ENCODE assay signal across 11 cellular contexts in the genomic region with DNA sequence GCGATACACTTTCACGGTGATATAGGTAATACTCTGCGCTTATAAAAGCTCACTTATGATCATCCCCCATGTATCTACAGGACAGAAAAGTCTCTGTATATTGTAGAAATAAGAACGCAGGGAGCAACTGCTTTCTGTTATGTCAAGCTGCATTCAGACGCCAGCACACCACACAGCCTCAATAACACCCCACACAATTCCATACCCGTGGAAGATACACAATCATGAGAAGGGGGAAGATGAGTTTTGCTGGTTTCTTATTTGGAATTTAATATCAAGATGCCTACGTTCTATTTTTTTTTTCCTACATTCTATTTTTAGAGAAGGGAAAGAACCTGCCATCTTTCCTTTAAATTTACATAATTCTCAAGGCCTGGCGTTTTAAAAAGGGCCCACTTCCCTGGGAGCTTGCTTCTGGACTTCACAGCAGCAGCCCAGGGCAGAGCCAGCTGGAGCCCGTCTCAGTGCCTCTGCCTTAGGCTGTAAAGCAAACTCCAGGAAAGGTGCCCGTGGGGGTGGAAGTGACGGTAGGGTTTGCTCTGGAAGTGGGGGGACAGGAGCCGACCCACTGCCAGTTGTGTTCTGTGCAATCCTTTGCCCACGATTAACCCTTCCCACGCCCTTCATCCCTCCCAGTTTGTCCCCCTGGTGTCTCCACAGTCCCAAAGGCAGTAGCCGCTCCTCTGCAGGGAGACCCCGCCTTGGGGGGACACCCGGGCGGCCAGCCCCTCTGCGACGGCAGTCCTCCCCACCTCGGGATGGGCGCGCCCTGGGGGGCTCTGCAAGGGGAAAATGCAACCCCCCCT. TPM values are rescaled to one million over a fixed set of nuclear protein-coding genes. Genes with fewer than 3 reads are reported as not detected.
DNase-seq lines count a peak whose midpoint lies in the region; ATAC-seq and TF ChIP-seq lines count a peak whose summit lies in the region.
"Had no signal": no experiment of that assay in that cellular context is flagged by ENCODE, and none has a peak within 500 bp of the region (broad histone marks: within the 10 kb centered on the region; RNA-seq: fewer than 3 reads in every experiment).

No MANE protein-coding gene starts in this region.

- H3K27me3 ChIP-seq in MG63 (no peaks in the 10 kb centered on the region), thyroid gland (no peaks in the 10 kb centered on the region)

- no peak for ATAC-seq in HG02973 (IDR thresholded peaks at IDR 0.05; ENCODE audit: unreplicated experiment)
- no peak for ATAC-seq in GM18858 (IDR thresholded peaks at IDR 0.05; ENCODE audit: unreplicated experiment)
- ATAC-seq: effector memory CD8-positive, alpha-beta T cell; Panc1 had no signal

- H3K4me3 ChIP-seq in MG63 (peak overlapping the region; percentile 73), mesodermal cell (ENCODE audit: extremely low read depth, insufficient read depth, low read length, poor library complexity, severe bottlenecking) (peak overlapping the region; percentile 37), thyroid gland (replicated peaks in 1 of 3) (peak overlapping the region in 1 of 3 donors; percentile 29)

- H3K4me1 Mint-ChIP-seq in endothelial cell (ENCODE audit: unreplicated experiment) = peaks cover 26% of the 10 kb centered on the region

- no peak overlapping the region for H3K27ac Mint-ChIP-seq in endothelial cell (ENCODE audit: unreplicated experiment)
- H3K27ac Mint-ChIP-seq: effector memory CD8-positive, alpha-beta T cell had no signal

- no peak for TF ChIP-seq CTCF in endothelial cell (IDR thresholded peaks at IDR 0.05; ENCODE audit: unreplicated experiment)
- TF ChIP-seq CTCF in thyroid gland (IDR thresholded peaks at IDR 0.05) = no peak

- H3K27ac ChIP-seq in mesodermal cell (ENCODE audit: low read depth, low read length, severe bottlenecking) (no peak overlapping the region), thyroid gland (peak overlapping the region in 2 of 3 donors; percentile 19 to 47)

- DNase-seq in MG63 = peak; percentile 61
- peak; percentile 22 for DNase-seq in endothelial cell (ENCODE audit: low spot score)
- peak in 1 of 2 donors; percentile 41 for DNase-seq in thyroid gland
- DNase-seq in inferior parietal cortex (ENCODE audit: extremely low spot score) = no peak
- DNase-seq in stimulated activated CD8-positive, alpha-beta memory T cell treated with anti-CD3 and anti-CD28 coated beads, Interleukin-4, amount 100 ng/mL, for 48 hours = no peak
- DNase-seq: effector memory CD8-positive, alpha-beta T cell; Karpas-422 had no signal

- H3K36me3 ChIP-seq in MG63 (peaks cover 23% of the 10 kb centered on the region), mesodermal cell (ENCODE audit: control insufficient read depth, insufficient read depth, low read length) (peaks cover 13% of the 10 kb centered on the region), thyroid gland (peaks cover 3 to 6% of the 10 kb centered on the region in 2 donors)

- H3K27me3 Mint-ChIP-seq in endothelial cell (ENCODE audit: unreplicated experiment) = peaks cover 17% of the 10 kb centered on the region
- H3K27me3 Mint-ChIP-seq: effector memory CD8-positive, alpha-beta T cell had no signal

- WGBS in mesodermal cell (ENCODE audit: insufficient coverage in 2 of 2), 2 experiments = 12 to 23% methylated on average over 5 to 6 of the region's 23 CpGs
- 44 to 71% methylated on average over 18 to 23 of the region's 23 CpGs for WGBS in thyroid gland, 2 donors

- intact Hi-C loops in thyroid gland (cut with DNase I) = loop anchor here (10.0 kb wide), 1 partner anchor 129 kb away; no protein-coding TSS in a partner anchor

- H3K4me1 ChIP-seq in mesodermal cell (ENCODE audit: control insufficient read depth, insufficient read depth, low read length, poor library complexity, severe bottlenecking) = peaks cover 7% of the 10 kb centered on the region
- H3K4me1 ChIP-seq in thyroid gland = peaks cover 21 to 39% of the 10 kb centered on the region in 2 donors

- no peaks in the 10 kb centered on the region for H3K9me3 Mint-ChIP-seq in endothelial cell (ENCODE audit: unreplicated experiment)
- H3K9me3 Mint-ChIP-seq: effector memory CD8-positive, alpha-beta T cell had no signal

- TF ChIP-seq POLR2A in thyroid gland (IDR thresholded peaks at IDR 0.05) = no peak

- no peak overlapping the region for H3K4me3 Mint-ChIP-seq in endothelial cell (ENCODE audit: unreplicated experiment)

- H3K9me3 ChIP-seq in MG63 = no peaks in the 10 kb centered on the region
- H3K9me3 ChIP-seq in mesodermal cell (ENCODE audit: control insufficient read depth, low read length) = no peaks in the 10 kb centered on the region
- H3K9me3 ChIP-seq in thyroid gland = no peaks in the 10 kb centered on the region

- H3K36me3 Mint-ChIP-seq in endothelial cell (ENCODE audit: low read depth, unreplicated experiment) = peaks cover 13% of the 10 kb centered on the region

RNA-seq across cellular contexts. Expression of a gene that starts 5.3 kb away (rescaled TPM):
- 8.0 and 21.6 TPM in 2 replicates for total RNA-seq in MG63 (2014; rRNA removed; shearing (Covaris generic); ENCODE audit: low replicate concordance)
- total RNA-seq in endothelial cell (ENCODE audit: unreplicated experiment) = 26.3 TPM
- 20.0 TPM for polyA plus RNA-seq in mesodermal cell (2013, experiment 1 of 2)
- polyA plus RNA-seq in mesodermal cell (2013, experiment 2 of 2) = 16.5 TPM
- 10 to 100 TPM; 19.3 to 62.7 (median 36.9) TPM for total RNA-seq in thyroid gland

RNA-seq across cellular contexts. Expression of a gene that starts 6.9 kb away (rescaled TPM):
- total RNA-seq in MG63 (2014; rRNA removed; shearing (Covaris generic); ENCODE audit: low replicate concordance) = 4.4 and 4.5 TPM in 2 replicates
- 16.3 TPM for total RNA-seq in endothelial cell (ENCODE audit: unreplicated experiment)
- polyA plus RNA-seq in mesodermal cell (2013, experiment 1 of 2) = 12.1 TPM
- polyA plus RNA-seq in mesodermal cell (2013, experiment 2 of 2) = 11.8 TPM
- 10 to 100 TPM; 17.9 to 22.2 (median 19.0) TPM for total RNA-seq in thyroid gland

Comparison
In these comparisons a context has a peak if more than half of its experiments do, and no peak if none do; other contexts are left out.
1. DNase-seq: peak in MG63 (single experiment) and endothelial cell (single experiment); none in inferior parietal cortex (single experiment) and stimulated activated CD8-positive, alpha-beta memory T cell treated with anti-CD3 and anti-CD28 coated beads, Interleukin-4, amount 100 ng/mL, for 48 hours (single experiment).